Comparison of ENCODE assay signal across 16 cellular contexts in genomic region chr7:151437163-151437553, GRCh38. TPM values are rescaled to one million over a fixed set of nuclear protein-coding genes. Genes with fewer than 3 reads are reported as not detected.
"Had no signal": no experiment of that assay in that cellular context is flagged by ENCODE, and none has a peak within 500 bp of the region (broad histone marks: within the 10 kb centered on the region; RNA-seq: fewer than 3 reads in every experiment).

No MANE protein-coding gene starts in this region.

- DNase-seq: activated CD4-positive, alpha-beta T cell treated with anti-CD3 and anti-CD28 coated beads, Interleukin-2, amount 50 U/mL, for 4 hours; activated gamma-delta T cell; activated naive CD8-positive, alpha-beta T cell treated with anti-CD3 and anti-CD28 coated beads, Interleukin-2, amount 10 ng/mL, durations not matched to agents 7 days and 5 days; activated T-cell treated with anti-CD3 and anti-CD28 coated beads, Interleukin-2, amount 50 U/mL, for 1 hour; anterior cingulate cortex; foreskin keratinocyte; head of caudate nucleus; SHP77 treated with DMSO at 0.1 percent for 48 hours; stimulated activated naive B cell treated with anti-CD40 and anti-IgM and Interleukin-4, amounts not matched to agents 10 μg/mL and 1 μg/mL and 100 μg/mL, for 72 hours; T-helper 2 cell had no signal

- H3K9me3 ChIP-seq: esophagus muscularis mucosa, left lung had no signal

- H3K4me3 Mint-ChIP-seq: activated naive CD8-positive, alpha-beta T cell treated with anti-CD3 and anti-CD28 coated beads, Interleukin-2, amount 10 ng/mL, durations not matched to agents 7 days and 5 days; memory B cell; stimulated activated naive B cell treated with anti-CD40 and anti-IgM and Interleukin-4, amounts not matched to agents 10 μg/mL and 1 μg/mL and 100 μg/mL, for 72 hours had no signal

- H3K36me3 ChIP-seq: esophagus muscularis mucosa, left lung had no signal

- H3K36me3 Mint-ChIP-seq: activated naive CD8-positive, alpha-beta T cell treated with anti-CD3 and anti-CD28 coated beads, Interleukin-2, amount 10 ng/mL, durations not matched to agents 7 days and 5 days; memory B cell; stimulated activated naive B cell treated with anti-CD40 and anti-IgM and Interleukin-4, amounts not matched to agents 10 μg/mL and 1 μg/mL and 100 μg/mL, for 72 hours had no signal

- FAIRE-seq: bronchial epithelial cell had no signal

- H3K27me3 Mint-ChIP-seq: activated naive CD8-positive, alpha-beta T cell treated with anti-CD3 and anti-CD28 coated beads, Interleukin-2, amount 10 ng/mL, durations not matched to agents 7 days and 5 days had no signal

- H3K4me1 ChIP-seq: foreskin keratinocyte had no signal

- H3K27ac Mint-ChIP-seq: activated naive CD8-positive, alpha-beta T cell treated with anti-CD3 and anti-CD28 coated beads, Interleukin-2, amount 10 ng/mL, durations not matched to agents 7 days and 5 days; memory B cell; stimulated activated naive B cell treated with anti-CD40 and anti-IgM and Interleukin-4, amounts not matched to agents 10 μg/mL and 1 μg/mL and 100 μg/mL, for 72 hours had no signal

- H3K9me3 Mint-ChIP-seq: activated naive CD8-positive, alpha-beta T cell treated with anti-CD3 and anti-CD28 coated beads, Interleukin-2, amount 10 ng/mL, durations not matched to agents 7 days and 5 days; memory B cell; stimulated activated naive B cell treated with anti-CD40 and anti-IgM and Interleukin-4, amounts not matched to agents 10 μg/mL and 1 μg/mL and 100 μg/mL, for 72 hours had no signal

- H3K4me3 ChIP-seq: esophagus muscularis mucosa, left lung, smooth muscle cell had no signal

- H3K27ac ChIP-seq: foreskin keratinocyte had no signal

RNA-seq across cellular contexts. Expression of gene CRYGN, which starts 2.8 kb away (rescaled TPM):
- total RNA-seq: bronchial epithelial cell, foreskin keratinocyte, left lung, smooth muscle cell had no signal
- polyA plus RNA-seq: foreskin keratinocyte had no signal

RNA-seq across cellular contexts. Expression of gene WDR86, which starts 27.3 kb away (rescaled TPM):
- total RNA-seq: foreskin keratinocyte, myocyte had no signal
- polyA plus RNA-seq: foreskin keratinocyte had no signal
